In genomic region chr4:89722517-89722916, GRCh38 we compare ENCODE assay signal across 1 cellular context.
TF ChIP-seq lines count a peak whose summit lies in the region.

No MANE protein-coding gene starts in this region.

TF ChIP-seq in GM23338, 12 proteins besides CTCF, POLR2A, EP300 and RAD21 (continued from another document):
- TF ChIP-seq ZNF462 (CRISPR knock-in tag; IDR thresholded peaks at IDR 0.05) (no peak), POLR2AphosphoS5 (IDR thresholded peaks at IDR 0.05; ENCODE audit: low read depth) (no peak), JUNB (IDR thresholded peaks at IDR 0.05; ENCODE audit: unreplicated experiment) (no peak)
